ENCODE assay signal across 1 cellular context in genomic region chr17:76671912-76672262, GRCh38.
TF ChIP-seq lines count a peak whose summit lies in the region.

No MANE protein-coding gene starts in this region.

TF ChIP-seq in K562, 482 proteins besides CTCF, POLR2A, EP300 and RAD21 (continued from another document and continues in another):
- no peak for TF ChIP-seq CLOCK (CRISPR knock-in tag; IDR thresholded peaks at IDR 0.05; ENCODE audit: borderline replicate concordance)
- TF ChIP-seq BRF2 (IDR thresholded peaks at IDR 0.05; ENCODE audit: borderline replicate concordance, insufficient read depth, insufficient read length) = no peak
- no peak for TF ChIP-seq MAFF (IDR thresholded peaks at IDR 0.05; ENCODE audit: low read length)
- TF ChIP-seq PRDM10 (IDR thresholded peaks at IDR 0.05; ENCODE audit: partially characterized antibody) = no peak
- 0 out of 2 replicates have a peak, but pooled peaks have one; percentile 0 for TF ChIP-seq RFX1 (IDR thresholded peaks at IDR 0.05)
- no peak for TF ChIP-seq CSDE1 (IDR thresholded peaks at IDR 0.05)
- TF ChIP-seq ZNF354B (CRISPR knock-in tag; IDR thresholded peaks at IDR 0.05) = no peak
- no peak for TF ChIP-seq DACH1 (IDR thresholded peaks at IDR 0.05; ENCODE audit: partially characterized antibody)
- no peak for TF ChIP-seq ZNF174 (CRISPR knock-in tag; IDR thresholded peaks at IDR 0.05)
- no peak for TF ChIP-seq TRIM25 (IDR thresholded peaks at IDR 0.05; ENCODE audit: borderline replicate concordance)
- TF ChIP-seq HCFC1 (IDR thresholded peaks at IDR 0.05; ENCODE audit: low read depth, low read length) = no peak
- no peak for TF ChIP-seq SRSF9 (IDR thresholded peaks at IDR 0.05; ENCODE audit: borderline replicate concordance, low read depth, low read length)
- no peak for TF ChIP-seq ILK (tag; IDR thresholded peaks at IDR 0.05; ENCODE audit: borderline replicate concordance, low read depth)
- no peak for TF ChIP-seq PHB2 (IDR thresholded peaks at IDR 0.05; ENCODE audit: low read depth)
- TF ChIP-seq CGGBP1 (CRISPR knock-in tag; IDR thresholded peaks at IDR 0.05) = no peak
- TF ChIP-seq ZNF586 (CRISPR knock-in tag; conservative IDR thresholded peaks at IDR 0.05) = no peak
- peak; percentile 33 for TF ChIP-seq GTF2B (IDR thresholded peaks at IDR 0.05; ENCODE audit: extremely low read depth, insufficient read length)
- no peak for TF ChIP-seq CBFA2T3 (IDR thresholded peaks at IDR 0.05)
- no peak for TF ChIP-seq ZFX (CRISPR knock-in tag; IDR thresholded peaks at IDR 0.05)
- TF ChIP-seq PRMT5 (CRISPR knock-in tag; IDR thresholded peaks at IDR 0.05) = no peak
- TF ChIP-seq ZNF384 (IDR thresholded peaks at IDR 0.05; ENCODE audit: low read depth, low read length) = no peak
- no peak for TF ChIP-seq FUS (optimal IDR thresholded peaks at IDR 0.05; ENCODE audit: low read depth, low read length)
- no peak for TF ChIP-seq ZNF263 (CRISPR knock-in tag; IDR thresholded peaks at IDR 0.05; ENCODE audit: borderline replicate concordance)
- TF ChIP-seq FOXJ3 (CRISPR knock-in tag; IDR thresholded peaks at IDR 0.05) = no peak
- TF ChIP-seq CHCHD3 (CRISPR knock-in tag; IDR thresholded peaks at IDR 0.05) = no peak
- no peak for TF ChIP-seq KLF6 (CRISPR knock-in tag; IDR thresholded peaks at IDR 0.05; ENCODE audit: borderline replicate concordance)
- TF ChIP-seq CREBBP (IDR thresholded peaks at IDR 0.05; ENCODE audit: low read depth, low read length) = no peak
- TF ChIP-seq HDAC8 (tag; IDR thresholded peaks at IDR 0.05) = no peak
- peak; percentile 29; the same call in 1 of the 2 replicates for TF ChIP-seq HES1 (IDR thresholded peaks at IDR 0.05; ENCODE audit: low read depth)
- no peak for TF ChIP-seq SRSF7 (optimal IDR thresholded peaks at IDR 0.05; ENCODE audit: low read depth, low read length)
- TF ChIP-seq TEAD2 (tag; IDR thresholded peaks at IDR 0.05) = no peak
- TF ChIP-seq MCM7 (IDR thresholded peaks at IDR 0.05) = no peak
- TF ChIP-seq ZNF318 (IDR thresholded peaks at IDR 0.05; ENCODE audit: borderline replicate concordance in 1 of 2, low read depth in 1 of 2) = no peak
- TF ChIP-seq XRCC5 (IDR thresholded peaks at IDR 0.05; ENCODE audit: low read depth, low read length) = no peak
- no peak for TF ChIP-seq ZNF57 (CRISPR knock-in tag; IDR thresholded peaks at IDR 0.05)
- no peak for TF ChIP-seq ZNF274 (IDR thresholded peaks at IDR 0.05; ENCODE audit: borderline replicate concordance, low read depth, low read length)
- TF ChIP-seq ILF3 (IDR thresholded peaks at IDR 0.05; ENCODE audit: borderline replicate concordance) = no peak
- no peak for TF ChIP-seq MITF (IDR thresholded peaks at IDR 0.05)
- TF ChIP-seq ZFP30 (CRISPR knock-in tag; IDR thresholded peaks at IDR 0.05; ENCODE audit: borderline replicate concordance) = no peak
- TF ChIP-seq ATF2 (CRISPR knock-in tag; IDR thresholded peaks at IDR 0.05) = no peak
